In the genomic region with DNA sequence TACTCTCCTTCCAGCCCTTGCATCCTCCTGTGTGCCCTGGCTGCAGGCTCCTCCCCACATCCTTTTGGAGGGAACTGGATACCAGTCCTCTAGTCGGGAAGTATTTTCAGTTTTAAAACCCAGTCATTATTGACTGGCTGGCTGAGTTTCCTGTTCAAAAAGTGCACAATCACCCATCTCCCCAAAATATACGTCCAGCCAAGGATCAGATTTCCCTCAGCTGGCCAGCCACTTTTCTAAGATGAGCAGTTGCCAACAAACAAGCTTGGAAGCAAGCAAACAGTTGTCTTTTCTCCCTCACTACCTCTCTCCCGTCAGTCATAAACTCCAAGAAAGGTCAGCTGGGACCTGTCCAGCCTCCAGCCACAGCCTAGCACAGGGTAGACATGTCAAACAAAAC, we compare ENCODE assay signal across 1 cellular context.
TF ChIP-seq lines count a peak whose summit lies in the region.

No MANE protein-coding gene starts in this region.

TF ChIP-seq in K562, 482 proteins besides CTCF, POLR2A, EP300 and RAD21 (continued from another document):
- TF ChIP-seq, protein P1, sequence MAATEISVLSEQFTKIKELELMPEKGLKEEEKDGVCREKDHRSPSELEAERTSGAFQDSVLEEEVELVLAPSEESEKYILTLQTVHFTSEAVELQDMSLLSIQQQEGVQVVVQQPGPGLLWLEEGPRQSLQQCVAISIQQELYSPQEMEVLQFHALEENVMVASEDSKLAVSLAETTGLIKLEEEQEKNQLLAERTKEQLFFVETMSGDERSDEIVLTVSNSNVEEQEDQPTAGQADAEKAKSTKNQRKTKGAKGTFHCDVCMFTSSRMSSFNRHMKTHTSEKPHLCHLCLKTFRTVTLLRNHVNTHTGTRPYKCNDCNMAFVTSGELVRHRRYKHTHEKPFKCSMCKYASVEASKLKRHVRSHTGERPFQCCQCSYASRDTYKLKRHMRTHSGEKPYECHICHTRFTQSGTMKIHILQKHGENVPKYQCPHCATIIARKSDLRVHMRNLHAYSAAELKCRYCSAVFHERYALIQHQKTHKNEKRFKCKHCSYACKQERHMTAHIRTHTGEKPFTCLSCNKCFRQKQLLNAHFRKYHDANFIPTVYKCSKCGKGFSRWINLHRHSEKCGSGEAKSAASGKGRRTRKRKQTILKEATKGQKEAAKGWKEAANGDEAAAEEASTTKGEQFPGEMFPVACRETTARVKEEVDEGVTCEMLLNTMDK (IDR thresholded peaks at IDR 0.05; ENCODE audit: borderline replicate concordance, insufficient read depth, low read depth, low read length, poor library complexity, severe bottlenecking) = no peak
- TF ChIP-seq KLF1 (tag; IDR thresholded peaks at IDR 0.05) (no peak), ASH1L (IDR thresholded peaks at IDR 0.05; ENCODE audit: borderline replicate concordance, low read depth, partially characterized antibody) (no peak), MAFG (tag; conservative IDR thresholded peaks at IDR 0.05) (peak; percentile 63), NFE2 (IDR thresholded peaks at IDR 0.05; ENCODE audit: low read depth) (0 out of 2 replicates have a peak, but pooled peaks have one; percentile 26), ELF1 (tag; IDR thresholded peaks at IDR 0.05) (no peak)
